ENCODE assay signal across 1 cellular context in the genomic region with DNA sequence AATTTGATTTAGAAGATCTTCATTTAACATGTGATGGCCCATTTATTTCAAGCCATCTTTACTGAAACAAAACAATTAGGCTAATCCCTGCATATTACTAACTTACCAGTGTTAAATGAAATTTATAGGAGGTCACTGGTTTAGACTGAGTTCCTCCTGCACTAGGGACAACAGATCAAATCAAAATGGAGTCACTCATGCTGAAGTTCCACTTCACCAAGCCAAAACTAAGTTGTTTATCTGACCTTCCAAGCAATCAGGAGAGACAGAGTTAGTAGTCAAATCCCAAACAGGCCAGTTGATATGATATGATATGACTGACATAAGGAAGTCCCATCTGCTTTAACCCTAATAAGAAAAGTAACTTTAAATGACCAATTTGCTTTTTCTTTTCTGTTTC.
TF ChIP-seq lines count a peak whose summit lies in the region.

No MANE protein-coding gene starts in this region.

TF ChIP-seq in K562, 482 proteins besides CTCF, POLR2A, EP300 and RAD21:
- TF ChIP-seq, protein P1, sequence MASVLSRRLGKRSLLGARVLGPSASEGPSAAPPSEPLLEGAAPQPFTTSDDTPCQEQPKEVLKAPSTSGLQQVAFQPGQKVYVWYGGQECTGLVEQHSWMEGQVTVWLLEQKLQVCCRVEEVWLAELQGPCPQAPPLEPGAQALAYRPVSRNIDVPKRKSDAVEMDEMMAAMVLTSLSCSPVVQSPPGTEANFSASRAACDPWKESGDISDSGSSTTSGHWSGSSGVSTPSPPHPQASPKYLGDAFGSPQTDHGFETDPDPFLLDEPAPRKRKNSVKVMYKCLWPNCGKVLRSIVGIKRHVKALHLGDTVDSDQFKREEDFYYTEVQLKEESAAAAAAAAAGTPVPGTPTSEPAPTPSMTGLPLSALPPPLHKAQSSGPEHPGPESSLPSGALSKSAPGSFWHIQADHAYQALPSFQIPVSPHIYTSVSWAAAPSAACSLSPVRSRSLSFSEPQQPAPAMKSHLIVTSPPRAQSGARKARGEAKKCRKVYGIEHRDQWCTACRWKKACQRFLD (CRISPR knock-in tag; IDR thresholded peaks at IDR 0.05) = 0 out of 2 replicates have a peak, but pooled peaks have one; percentile 32
- TF ChIP-seq NR4A1 (CRISPR knock-in tag; IDR thresholded peaks at IDR 0.05) = no peak
- TF ChIP-seq NR4A1 (tag; IDR thresholded peaks at IDR 0.05) = peak; percentile 78
- no peak for TF ChIP-seq FIP1L1 (IDR thresholded peaks at IDR 0.05; ENCODE audit: low read depth, low read length, poor library complexity, severe bottlenecking)
- TF ChIP-seq, protein P2, sequence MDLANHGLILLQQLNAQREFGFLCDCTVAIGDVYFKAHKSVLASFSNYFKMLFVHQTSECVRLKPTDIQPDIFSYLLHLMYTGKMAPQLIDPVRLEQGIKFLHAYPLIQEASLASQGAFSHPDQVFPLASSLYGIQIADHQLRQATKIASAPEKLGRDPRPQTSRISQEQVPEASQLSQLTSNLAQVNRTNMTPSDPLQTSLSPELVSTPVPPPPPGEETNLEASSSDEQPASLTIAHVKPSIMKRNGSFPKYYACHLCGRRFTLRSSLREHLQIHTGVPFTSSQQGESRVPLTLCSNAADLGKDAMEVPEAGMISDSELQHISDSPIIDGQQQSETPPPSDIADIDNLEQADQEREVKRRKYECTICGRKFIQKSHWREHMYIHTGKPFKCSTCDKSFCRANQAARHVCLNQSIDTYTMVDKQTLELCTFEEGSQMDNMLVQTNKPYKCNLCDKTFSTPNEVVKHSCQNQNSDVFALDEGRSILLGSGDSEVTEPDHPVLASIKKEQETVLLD (IDR thresholded peaks at IDR 0.05) = no peak
- TF ChIP-seq NUFIP1 (IDR thresholded peaks at IDR 0.05; ENCODE audit: partially characterized antibody) = no peak
- TF ChIP-seq ASH1L (IDR thresholded peaks at IDR 0.05; ENCODE audit: borderline replicate concordance, low read depth, partially characterized antibody) = no peak
- no peak for TF ChIP-seq NR2F6 (CRISPR knock-in tag; IDR thresholded peaks at IDR 0.05)
- no peak for TF ChIP-seq POLR2B (IDR thresholded peaks at IDR 0.05; ENCODE audit: low read depth, partially characterized antibody)
- TF ChIP-seq CREBBP (IDR thresholded peaks at IDR 0.05; ENCODE audit: low read depth, low read length) = no peak
